Comparison of ENCODE assay signal across 13 cellular contexts in genomic region chr16:3490911-3491629, GRCh38. TPM values are rescaled to one million over a fixed set of nuclear protein-coding genes. Genes with fewer than 3 reads are reported as not detected.
DNase-seq lines count a peak whose midpoint lies in the region; ATAC-seq and TF ChIP-seq lines count a peak whose summit lies in the region.
"Had no signal": no experiment of that assay in that cellular context is flagged by ENCODE, and none has a peak within 500 bp of the region (broad histone marks: within the 10 kb centered on the region; RNA-seq: fewer than 3 reads in every experiment).

No MANE protein-coding gene starts in this region.

- H2BK15ac ChIP-seq in H9 (ENCODE audit: low read depth, low read length): no peak overlapping the region

- H3K4me1 ChIP-seq in H9 (ENCODE audit: insufficient read depth, low read length) (no peaks in the 10 kb centered on the region), SJCRH30 (peaks cover 9% of the 10 kb centered on the region), right lobe of liver (peaks cover 0 to 3% (median 0%) of the 10 kb centered on the region in 4 donors), neural progenitor cell (no peaks in the 10 kb centered on the region)

- H3K9me3 Mint-ChIP-seq in H9: no peaks in the 10 kb centered on the region
- H3K9me3 Mint-ChIP-seq in neural progenitor cell: no peaks in the 10 kb centered on the region
- H3K9me3 Mint-ChIP-seq: activated naive CD4-positive, alpha-beta T cell treated with anti-CD3 and anti-CD28 coated beads for 36 hours; dendritic cell treated with granulocyte-macrophage colony-stimulating factor and Interleukin-4, amounts not matched to agents 40 ng/mL and 50 ng/mL, for 4 days had no signal

- no peaks in the 10 kb centered on the region for H3K9me3 ChIP-seq in H9 (ENCODE audit: control insufficient read depth, low read depth, low read length)
- H3K9me3 ChIP-seq in SJCRH30 (replicated peaks): no peaks in the 10 kb centered on the region
- H3K9me3 ChIP-seq in right lobe of liver: no peaks in the 10 kb centered on the region
- H3K9me3 ChIP-seq in neural progenitor cell (ENCODE audit: low read depth): no peaks in the 10 kb centered on the region

- intact Hi-C loops in right lobe of liver (cut with DNase I): loop anchor here in 1 of 2 donors (10.0 kb wide), 1 partner anchor 206 kb away; the partner anchor contains the start of gene ZNF263

- no peak overlapping the region for H3K18ac ChIP-seq in H9 (ENCODE audit: insufficient read length, low read depth, low read length)

- ATAC-seq in right lobe of liver: peak; percentile 51 to 67 (median 60)
- ATAC-seq: Panc1 had no signal

- H2BK20ac ChIP-seq in H9 (ENCODE audit: low read depth, low read length, poor library complexity, severe bottlenecking): no peak overlapping the region

- peak; percentile 19 for DNase-seq in DMS79 (lab: John Stamatoyannopoulos, UW)
- DNase-seq in H9: no peak
- peak; percentile 81 to 82 for DNase-seq in SJCRH30
- DNase-seq in right lobe of liver: peak in 2 of 3 donors; percentile 65
- DNase-seq in stimulated activated CD4-positive, alpha-beta T cell treated with anti-CD3 and anti-CD28 coated beads, Interleukin-15, amount 100 ng/mL, for 24 hours: no peak
- no peak for DNase-seq in neural progenitor cell (ENCODE audit: low spot score)
- no peak for DNase-seq in stimulated activated CD4-positive, alpha-beta T cell treated with anti-CD3 and anti-CD28 coated beads, Interleukin-2, amount 100 ng/mL, for 48 hours
- DNase-seq: activated naive CD4-positive, alpha-beta T cell treated with anti-CD3 and anti-CD28 coated beads for 36 hours; hippocampal formation; stimulated activated CD4-positive, alpha-beta T cell treated with anti-CD3 and anti-CD28 coated beads, Interleukin-12 subunit alpha, Interleukin-12 subunit beta, amount 100 ng/mL, for 4 hours had no signal

- H4K8ac ChIP-seq in H9 (replicated peaks; ENCODE audit: insufficient read length, low read depth, low read length): no peak overlapping the region

- TF ChIP-seq CTCF in H9 (conservative IDR thresholded peaks at IDR 0.05) (peak; percentile 41; the same call in 2 of the 3 replicates), right lobe of liver (IDR thresholded peaks at IDR 0.05) (peak; percentile 2 to 33 (median 24)), neural progenitor cell (IDR thresholded peaks at IDR 0.05) (no peak)

- H4K91ac ChIP-seq in H9 (ENCODE audit: insufficient read length, low read depth, low read length): no peak overlapping the region

- H4K20me1 ChIP-seq in H9 (ENCODE audit: control insufficient read depth, insufficient read depth, insufficient read length) (no peaks in the 10 kb centered on the region), neural progenitor cell (ENCODE audit: low read depth) (no peaks in the 10 kb centered on the region)

- H3F3A ChIP-seq in neural progenitor cell (ENCODE audit: low read depth): no peaks in the 10 kb centered on the region

- H4K5ac ChIP-seq in H9 (ENCODE audit: insufficient read length, low read depth, low read length): no peak overlapping the region

- peaks cover 3% of the 10 kb centered on the region; the same call in 1 of the 2 replicates for H3K36me3 ChIP-seq in SJCRH30
- H3K36me3 ChIP-seq in right lobe of liver: peaks cover 0 to 3% (median under 1%) of the 10 kb centered on the region in 4 donors
- H3K36me3 ChIP-seq in neural progenitor cell: no peaks in the 10 kb centered on the region

- peaks cover 0 to 2% of the 10 kb centered on the region in 2 experiments; a peak in 1 of 4 replicates for H3K4me1 Mint-ChIP-seq in H9
- peaks cover 2% of the 10 kb centered on the region for H3K4me1 Mint-ChIP-seq in neural progenitor cell

- H3K9ac ChIP-seq in H9 (ENCODE audit: extremely low read depth, insufficient read length, low read length) (no peak overlapping the region), neural progenitor cell (no peak overlapping the region)

- H3K27me3 ChIP-seq in H9 (ENCODE audit: insufficient read depth, low read length) (no peaks in the 10 kb centered on the region), SJCRH30 (no peaks in the 10 kb centered on the region), right lobe of liver (no peaks in the 10 kb centered on the region), neural progenitor cell (no peaks in the 10 kb centered on the region)

- H2AK5ac ChIP-seq in H9 (ENCODE audit: insufficient read length, low read length): no peak overlapping the region

- no peak overlapping the region for H2BK5ac ChIP-seq in H9 (ENCODE audit: insufficient read length, low read length)

- H3K4me3 ChIP-seq in SJCRH30: no peak overlapping the region
- no peak overlapping the region for H3K4me3 ChIP-seq in right lobe of liver
- H3K4me3 ChIP-seq in neural progenitor cell: no peak overlapping the region

- no peak for TF ChIP-seq POLR2A in right lobe of liver (IDR thresholded peaks at IDR 0.05)

- no peak overlapping the region for H2BK120ac ChIP-seq in H9 (ENCODE audit: low read depth, low read length, poor library complexity, severe bottlenecking)

- H3K4me3 Mint-ChIP-seq in H9: no peak overlapping the region
- no peak overlapping the region for H3K4me3 Mint-ChIP-seq in neural progenitor cell
- H3K4me3 Mint-ChIP-seq: activated naive CD4-positive, alpha-beta T cell treated with anti-CD3 and anti-CD28 coated beads for 36 hours; dendritic cell treated with granulocyte-macrophage colony-stimulating factor and Interleukin-4, amounts not matched to agents 40 ng/mL and 50 ng/mL, for 4 days had no signal

- H3K79me1 ChIP-seq in H9 (ENCODE audit: insufficient read depth, low read depth, low read length, poor library complexity, severe bottlenecking): no peaks in the 10 kb centered on the region

- no peak overlapping the region for H3K56ac ChIP-seq in H9 (ENCODE audit: insufficient read length, low read depth, low read length)

- H3K4ac ChIP-seq in H9 (ENCODE audit: low read depth, low read length): no peak overlapping the region

- H3K36me3 Mint-ChIP-seq in H9 (ENCODE audit: insufficient read depth in 1 of 3, low read depth in 3 of 3) (peaks cover 4 to 11% (median 6%) of the 10 kb centered on the region in 3 experiments; a peak in 6 of 7 replicates), neural progenitor cell (peaks cover 5% of the 10 kb centered on the region)

- H3K27ac ChIP-seq in H9 (ENCODE audit: insufficient read length, low read depth, low read length) (no peak overlapping the region), SJCRH30 (no peak overlapping the region), right lobe of liver (no peak overlapping the region), neural progenitor cell (no peak overlapping the region)
- H3K27ac ChIP-seq: VCaP had no signal

- no peak overlapping the region for H3K23ac ChIP-seq in H9 (ENCODE audit: insufficient read length, low read depth, low read length)

- no peaks in the 10 kb centered on the region for H3K23me2 ChIP-seq in H9 (ENCODE audit: insufficient read length, low read depth, low read length, poor library complexity, severe bottlenecking)

- H3K79me2 ChIP-seq in H9 (ENCODE audit: insufficient read depth, low read length) (no peaks in the 10 kb centered on the region), neural progenitor cell (ENCODE audit: low read depth) (no peaks in the 10 kb centered on the region)

- H3K14ac ChIP-seq in H9 (ENCODE audit: insufficient read depth, low read length): no peak overlapping the region

- H2AFZ ChIP-seq in H9 (ENCODE audit: low read length): no peak overlapping the region
- H2AFZ ChIP-seq in neural progenitor cell (replicated peaks): no peak overlapping the region

- no peak overlapping the region for H2BK12ac ChIP-seq in H9 (ENCODE audit: insufficient read length, low read depth, low read length)

- H3K4me2 ChIP-seq in H9 (ENCODE audit: insufficient read depth, insufficient read length, low read length): no peak overlapping the region
- no peak overlapping the region for H3K4me2 ChIP-seq in neural progenitor cell

- H3K27me3 Mint-ChIP-seq in H9 (ENCODE audit: low read depth): no peaks in the 10 kb centered on the region; the same call in 1 of the 2 replicates
- H3K27me3 Mint-ChIP-seq in neural progenitor cell (ENCODE audit: insufficient read depth, low read depth): peaks cover 2% of the 10 kb centered on the region

- no peak overlapping the region for H3T11ph ChIP-seq in H9 (ENCODE audit: low read length)

- H3K27ac Mint-ChIP-seq in H9: peak overlapping the region in 1 of 3 experiments; percentile 27; a peak in 2 of 7 replicates
- H3K27ac Mint-ChIP-seq in neural progenitor cell: no peak overlapping the region
- H3K27ac Mint-ChIP-seq: activated naive CD4-positive, alpha-beta T cell treated with anti-CD3 and anti-CD28 coated beads for 36 hours; dendritic cell treated with granulocyte-macrophage colony-stimulating factor and Interleukin-4, amounts not matched to agents 40 ng/mL and 50 ng/mL, for 4 days had no signal

- WGBS in H9 (ENCODE audit: extremely low coverage, insufficient read length, low lambda C conversion rate): no CpG with 5 or more reads among the region's 17 CpGs
- WGBS in right lobe of liver (ENCODE audit: insufficient coverage, low coverage, low lambda C conversion rate, missing lambda C conversion rate): 37% methylated on average over 13 of the region's 17 CpGs

RNA-seq across cellular contexts. Expression of gene C16orf90, which starts 4.2 kb away (rescaled TPM):
- total RNA-seq in H9 (2021): not detected in 2 replicates
- not detected in 2 replicates for total RNA-seq in SJCRH30 (2014; rRNA removed; shearing (Covaris generic))
- total RNA-seq in right lobe of liver: not detected
- total RNA-seq in neural progenitor cell (ENCODE audit: low replicate concordance): not detected in 2 replicates
- total RNA-seq: activated naive CD4-positive, alpha-beta T cell treated with anti-CD3 and anti-CD28 coated beads for 36 hours had no signal

RNA-seq across cellular contexts. Expression of gene CLUAP1, which starts 9.7 kb away (rescaled TPM):
- 10.6 and 13.4 TPM in 2 replicates for total RNA-seq in H9 (2021)
- total RNA-seq in SJCRH30 (2014; rRNA removed; shearing (Covaris generic)): 5.2 and 7.1 TPM in 2 replicates
- total RNA-seq in right lobe of liver: 1 to 10 TPM; 3.8 to 9.8 (median 6.6) TPM
- 26.7 and 40.8 TPM in 2 replicates for total RNA-seq in neural progenitor cell (ENCODE audit: low replicate concordance)

RNA-seq across cellular contexts. Expression of gene NAA60, which starts 47.6 kb away (rescaled TPM):
- total RNA-seq in H9 (2021) (49.3 and 50.4 TPM in 2 replicates), right lobe of liver (10 to 100 TPM; 25.0 to 46.6 (median 30.8) TPM), neural progenitor cell (ENCODE audit: low replicate concordance) (14.8 and 21.3 TPM in 2 replicates)
- 14.1 and 21.7 TPM in 2 replicates for total RNA-seq in SJCRH30 (2014; rRNA removed; shearing (Covaris generic))

RNA-seq across cellular contexts. Expression of gene ZNF597, which starts 47.8 kb away (rescaled TPM):
- 3.4 and 3.5 TPM in 2 replicates for total RNA-seq in H9 (2021)
- 2.9 and 3.0 TPM in 2 replicates for total RNA-seq in SJCRH30 (2014; rRNA removed; shearing (Covaris generic))
- 1 to 10 TPM in 3 of 6 experiments, under 1 TPM in 3; 0.86 to 1.7 (median 1.1) TPM for total RNA-seq in right lobe of liver
- 1.4 and 2.2 TPM in 2 replicates for total RNA-seq in neural progenitor cell (ENCODE audit: low replicate concordance)

Comparison
In these comparisons a context has a peak if more than half of its experiments do, and no peak if none do; other contexts are left out.
1. DNase-seq: peak in DMS79 (single experiment), SJCRH30 (2 of 2) and right lobe of liver (2 of 3); none in H9 (single experiment), stimulated activated CD4-positive, alpha-beta T cell treated with anti-CD3 and anti-CD28 coated beads, Interleukin-15, amount 100 ng/mL, for 24 hours (single experiment), neural progenitor cell (single experiment) and stimulated activated CD4-positive, alpha-beta T cell treated with anti-CD3 and anti-CD28 coated beads, Interleukin-2, amount 100 ng/mL, for 48 hours (0 of 2).